ENCODE assay signal across 1 cellular context in the genomic region with DNA sequence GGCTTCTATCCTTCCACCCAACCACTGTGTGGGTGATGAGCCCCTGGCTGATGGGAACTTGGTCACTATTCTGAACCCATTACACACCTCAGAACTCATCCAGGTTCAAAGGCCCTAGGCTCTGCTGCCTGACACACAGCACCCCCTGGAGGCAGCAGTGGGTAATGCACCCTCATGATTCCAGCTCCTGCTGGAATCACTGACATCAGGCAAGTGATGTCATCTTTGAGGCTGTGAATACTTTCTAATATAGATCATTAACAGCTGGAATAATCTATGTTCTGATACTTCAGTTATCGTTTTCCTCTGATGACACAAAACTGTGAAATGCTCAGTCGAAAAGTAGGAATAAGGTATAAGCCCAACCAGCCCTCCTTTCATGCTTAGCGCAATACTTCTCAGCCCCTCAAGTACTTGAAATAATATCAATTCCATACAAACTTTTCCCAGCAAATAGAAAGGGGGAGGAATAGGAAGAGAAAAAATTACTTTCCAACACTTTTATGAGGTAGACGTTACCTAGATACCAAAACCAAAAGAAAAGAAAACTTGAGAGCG.
TF ChIP-seq lines count a peak whose summit lies in the region.

No MANE protein-coding gene starts in this region.

TF ChIP-seq in H1, 55 proteins besides CTCF, POLR2A, EP300 and RAD21:
- TF ChIP-seq JUND (IDR thresholded peaks at IDR 0.05; ENCODE audit: low read length) = peak; percentile 71
- no peak for TF ChIP-seq HDAC6 (IDR thresholded peaks at IDR 0.05; ENCODE audit: low read depth, low read length)
- no peak for TF ChIP-seq SIX5 (IDR thresholded peaks at IDR 0.05; ENCODE audit: low read depth, low read length)
- TF ChIP-seq, protein P1, sequence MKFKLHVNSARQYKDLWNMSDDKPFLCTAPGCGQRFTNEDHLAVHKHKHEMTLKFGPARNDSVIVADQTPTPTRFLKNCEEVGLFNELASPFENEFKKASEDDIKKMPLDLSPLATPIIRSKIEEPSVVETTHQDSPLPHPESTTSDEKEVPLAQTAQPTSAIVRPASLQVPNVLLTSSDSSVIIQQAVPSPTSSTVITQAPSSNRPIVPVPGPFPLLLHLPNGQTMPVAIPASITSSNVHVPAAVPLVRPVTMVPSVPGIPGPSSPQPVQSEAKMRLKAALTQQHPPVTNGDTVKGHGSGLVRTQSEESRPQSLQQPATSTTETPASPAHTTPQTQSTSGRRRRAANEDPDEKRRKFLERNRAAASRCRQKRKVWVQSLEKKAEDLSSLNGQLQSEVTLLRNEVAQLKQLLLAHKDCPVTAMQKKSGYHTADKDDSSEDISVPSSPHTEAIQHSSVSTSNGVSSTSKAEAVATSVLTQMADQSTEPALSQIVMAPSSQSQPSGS (IDR thresholded peaks at IDR 0.05; ENCODE audit: low read length) = 0 out of 2 replicates have a peak, but pooled peaks have one; percentile 59
- TF ChIP-seq CREB1 (IDR thresholded peaks at IDR 0.05) = peak; percentile 38; the same call in 1 of the 2 replicates
